Comparison of ENCODE assay signal across 1 cellular context in the genomic region with DNA sequence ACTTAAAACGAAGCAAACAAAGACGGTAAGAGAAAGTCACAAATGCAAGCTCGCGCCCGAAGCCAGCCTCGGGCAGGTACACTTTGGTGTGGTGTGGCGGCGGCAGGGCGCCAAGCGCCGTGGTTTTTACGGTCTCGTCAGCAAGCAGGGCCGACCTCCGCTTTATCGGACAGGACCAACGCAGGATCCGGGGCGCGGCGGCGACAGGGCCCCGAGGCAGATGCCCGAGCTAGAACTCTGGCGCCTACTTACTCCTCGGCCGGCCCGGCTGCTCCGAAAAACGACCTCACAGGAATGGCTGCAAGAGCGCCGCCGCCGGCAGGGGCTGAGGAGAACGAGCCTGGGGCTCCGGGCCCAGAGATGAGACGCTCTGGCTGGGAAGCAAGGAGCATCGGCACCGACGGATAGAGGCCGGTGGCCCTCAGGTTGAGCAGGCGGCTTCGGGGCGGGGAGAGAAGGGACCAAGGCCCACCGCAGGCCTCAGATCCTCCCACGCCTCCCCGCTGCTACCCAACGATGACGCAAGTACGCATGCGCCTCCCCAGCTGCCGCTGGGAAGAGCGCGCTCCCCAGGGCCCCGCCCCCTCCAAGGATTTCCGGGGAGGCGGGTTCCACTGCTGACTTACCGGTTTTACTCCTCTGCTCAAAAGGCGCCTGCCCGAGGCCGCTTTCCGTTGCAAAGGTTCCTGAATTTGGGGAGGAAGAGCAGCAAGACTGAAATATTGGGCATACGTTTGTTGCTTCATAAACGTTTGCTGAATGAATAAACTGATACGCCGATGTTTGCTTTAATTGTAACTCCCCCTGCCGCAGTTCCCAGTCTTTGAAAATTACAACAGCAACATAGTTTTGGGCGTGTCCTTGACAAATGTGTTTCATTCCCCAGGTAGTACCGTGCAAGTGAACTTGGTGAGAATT.
TF ChIP-seq lines count a peak whose summit lies in the region.

No MANE protein-coding gene starts in this region.

TF ChIP-seq in H1, 55 proteins besides CTCF, POLR2A, EP300 and RAD21 (continued from another document):
- no peak for TF ChIP-seq TEAD4 (IDR thresholded peaks at IDR 0.05; ENCODE audit: low read depth, low read length)
